Comparison of ENCODE assay signal across 7 cellular contexts in genomic region chr2:220560192-220560591, GRCh38.
"Had no signal": no experiment of that assay in that cellular context is flagged by ENCODE, and none has a peak within 500 bp of the region (broad histone marks: within the 10 kb centered on the region; RNA-seq: fewer than 3 reads in every experiment).

No MANE protein-coding gene starts in this region.

- DNase-seq: GDM1 had no signal

- H3K4me3 ChIP-seq: GM12878 had no signal

- ATAC-seq: GM12878 had no signal

- FAIRE-seq: G401.6, GM12878, GM12891, GM12892, GM18507, GM19239 had no signal
